ENCODE assay signal across 25 cellular contexts in genomic region chr11:83628622-83629347, GRCh38.
DNase-seq lines count a peak whose midpoint lies in the region; TF ChIP-seq lines count a peak whose summit lies in the region.
"Had no signal": no experiment of that assay in that cellular context is flagged by ENCODE, and none has a peak within 500 bp of the region (broad histone marks: within the 10 kb centered on the region; RNA-seq: fewer than 3 reads in every experiment).

No MANE protein-coding gene starts in this region.

- H3K4me2 ChIP-seq in trophoblast cell (ENCODE audit: low read length), result no peak overlapping the region
- H3K4me2 ChIP-seq: hepatocyte had no signal

- H2BK12ac ChIP-seq in trophoblast cell (ENCODE audit: low read length), result no peak overlapping the region

- H3K4ac ChIP-seq in trophoblast cell (ENCODE audit: low read depth, low read length), result no peak overlapping the region

- H3K4me3 ChIP-seq in SK-N-MC, result peak overlapping the region; percentile 34
- H3K4me3 ChIP-seq in thyroid gland (replicated peaks in 1 of 3), result no peak overlapping the region
- no peak overlapping the region for H3K4me3 ChIP-seq in trophoblast cell (ENCODE audit: low read depth, low read length)
- H3K4me3 ChIP-seq: dorsolateral prefrontal cortex, gastroesophageal sphincter, hepatocyte, prostate gland had no signal

- H3K36me3 ChIP-seq in SK-N-MC (ENCODE audit: insufficient read depth, low read length) (peaks cover 43% of the 10 kb centered on the region), thyroid gland (no peaks in the 10 kb centered on the region), trophoblast cell (ENCODE audit: control insufficient read depth in 1 of 2, insufficient read depth in 2 of 2, low read length in 2 of 2) (no peaks in the 10 kb centered on the region)
- H3K36me3 ChIP-seq: gastroesophageal sphincter, neutrophil, prostate gland had no signal

- no peak overlapping the region for H2BK5ac ChIP-seq in trophoblast cell (ENCODE audit: low read depth, low read length, poor library complexity)

- no peak overlapping the region for H4K91ac ChIP-seq in trophoblast cell (ENCODE audit: low read depth, low read length)

- intact Hi-C loops in thyroid gland (cut with DNase I), result no loop called here

- H3K79me2 ChIP-seq in trophoblast cell (ENCODE audit: control insufficient read depth, insufficient read depth, low read length, poor library complexity), result no peaks in the 10 kb centered on the region
- H3K79me2 ChIP-seq: hepatocyte had no signal

- WGBS in thyroid gland, 2 donors, result 80 to 82% methylated on average over 5 of the region's 5 CpGs
- no CpG with 5 or more reads among the region's 5 CpGs for WGBS in trophoblast cell (ENCODE audit: extremely low coverage, insufficient coverage, insufficient read length)

- H2AK5ac ChIP-seq in trophoblast cell (ENCODE audit: low read length), result no peak overlapping the region

- H4K8ac ChIP-seq in trophoblast cell (ENCODE audit: low read depth, low read length), result no peak overlapping the region

- no peak for TF ChIP-seq CTCF in thyroid gland (IDR thresholded peaks at IDR 0.05)

- H3K27ac ChIP-seq in SK-N-MC (peak overlapping the region; percentile 94), thyroid gland (peak overlapping the region; percentile 67 to 79 (median 70)), trophoblast cell (ENCODE audit: low read depth, low read length) (no peak overlapping the region)
- H3K27ac ChIP-seq: 22Rv1, gastroesophageal sphincter, hepatocyte, neutrophil, prostate gland had no signal

- no peaks in the 10 kb centered on the region for H3K27me3 ChIP-seq in thyroid gland
- no peaks in the 10 kb centered on the region for H3K27me3 ChIP-seq in trophoblast cell (ENCODE audit: insufficient read depth, low read length)
- H3K27me3 ChIP-seq: dorsolateral prefrontal cortex, gastroesophageal sphincter, hepatocyte, neutrophil had no signal

- TF ChIP-seq POLR2A in thyroid gland (IDR thresholded peaks at IDR 0.05), result no peak

- no peak overlapping the region for H3K18ac ChIP-seq in trophoblast cell (ENCODE audit: low read length)

- H3K23ac ChIP-seq in trophoblast cell (ENCODE audit: low read length), result no peak overlapping the region

- H3K4me1 ChIP-seq in thyroid gland (peaks cover 37 to 55% of the 10 kb centered on the region in 2 donors), trophoblast cell (ENCODE audit: control insufficient read depth in 1 of 2, insufficient read depth in 2 of 2, low read length in 2 of 2) (no peaks in the 10 kb centered on the region)
- H3K4me1 ChIP-seq: gastroesophageal sphincter, prostate gland had no signal

- H3K79me1 ChIP-seq in trophoblast cell (ENCODE audit: low read length), result no peaks in the 10 kb centered on the region

- H3K9ac ChIP-seq in SK-N-MC (ENCODE audit: insufficient read length) (peak overlapping the region; percentile 45), trophoblast cell (ENCODE audit: low read length) (no peak overlapping the region)

- H3K14ac ChIP-seq in trophoblast cell (ENCODE audit: low read length), result no peak overlapping the region

- no peak overlapping the region for H2BK120ac ChIP-seq in trophoblast cell (ENCODE audit: insufficient read depth, low read length, poor library complexity)

- H4K12ac ChIP-seq in trophoblast cell (ENCODE audit: low read depth, low read length), result no peak overlapping the region

- H3K9me3 ChIP-seq in SK-N-MC (ENCODE audit: low read depth, low read length) (no peaks in the 10 kb centered on the region), thyroid gland (no peaks in the 10 kb centered on the region), trophoblast cell (ENCODE audit: insufficient read depth, low read depth, low read length) (no peaks in the 10 kb centered on the region)
- H3K9me3 ChIP-seq: gastroesophageal sphincter, neutrophil, prostate gland had no signal

- DNase-seq in NCI-H146 (lab: John Stamatoyannopoulos, UW), result peak; percentile 20
- no peak for DNase-seq in NCI-H146 treated with DMSO at 0.1 percent for 48 hours (lab: John Stamatoyannopoulos, UW; ENCODE audit: unreplicated experiment)
- peak; percentile 10 for DNase-seq in NCI-H2171 (lab: John Stamatoyannopoulos, UW)
- DNase-seq in SK-N-MC (ENCODE audit: low read depth, low spot score), result no peak
- no peak for DNase-seq in thyroid gland
- DNase-seq in trophoblast cell, result no peak
- DNase-seq in central memory CD4-positive, alpha-beta T cell, result no peak
- DNase-seq in activated CD4-positive, alpha-beta T cell treated with anti-CD3 and anti-CD28 coated beads for 48 hours, result no peak
- DNase-seq: activated CD4-positive, alpha-beta T cell treated with anti-CD3 and anti-CD28 coated beads for 4 hours; activated naive CD4-positive, alpha-beta T cell; activated T-cell treated with anti-CD3 and anti-CD28 coated beads, Interleukin-2, amount 50 U/mL, for 24 hours; Calu3; dorsolateral prefrontal cortex; H9; KG1; NCI-H2107; NCI-H774; PC-3; stimulated activated CD4-positive, alpha-beta T cell treated with anti-CD3 and anti-CD28 coated beads, Interleukin-4, amount 100 ng/mL, for 4 hours; stimulated activated naive B cell treated with anti-CD40 and anti-IgM and Interleukin-4, amounts not matched to agents 10 μg/mL and 1 μg/mL and 100 μg/mL, for 72 hours had no signal

- no peak overlapping the region for H2AFZ ChIP-seq in trophoblast cell (ENCODE audit: insufficient read depth, low read length, poor library complexity)
- H2AFZ ChIP-seq: hepatocyte had no signal

Comparison
In these comparisons a context has a peak if more than half of its experiments do, and no peak if none do; other contexts are left out.
1. DNase-seq: peak in NCI-H146 (single experiment) and NCI-H2171 (single experiment); none in NCI-H146 treated with DMSO at 0.1 percent for 48 hours (single experiment), SK-N-MC (single experiment), thyroid gland (0 of 2), trophoblast cell (0 of 2), central memory CD4-positive, alpha-beta T cell (single experiment) and activated CD4-positive, alpha-beta T cell treated with anti-CD3 and anti-CD28 coated beads for 48 hours (single experiment).